Comparison of ENCODE assay signal across 8 cellular contexts in genomic region chr17:11598274-11599221, GRCh38. TPM values are rescaled to one million over a fixed set of nuclear protein-coding genes. Genes with fewer than 3 reads are reported as not detected.
DNase-seq lines count a peak whose midpoint lies in the region; ATAC-seq and TF ChIP-seq lines count a peak whose summit lies in the region.

Gene DNAH9 (plus strand): TSS chr17:11598470. CDS start chr17:11598499, 29 bp downstream.

- no peak within 1 kb of the TSS for H3K9ac ChIP-seq in mammary epithelial cell (ENCODE audit: insufficient read depth, low read length)

- H2AFZ ChIP-seq in mammary epithelial cell (ENCODE audit: low read depth, low read length), result peak within 1 kb of the TSS; percentile 26

- no peak for TF ChIP-seq POLR2A in sigmoid colon (IDR thresholded peaks at IDR 0.05)

- no peak for TF ChIP-seq EP300 in sigmoid colon (IDR thresholded peaks at IDR 0.05)

- H3K27ac ChIP-seq in mammary epithelial cell (ENCODE audit: insufficient read depth, low read depth, low read length), result no peak within 1 kb of the TSS
- H3K27ac ChIP-seq in sigmoid colon, result peak within 1 kb of the TSS; percentile 68 to 85 (median 82)

- H3K27me3 ChIP-seq in mammary epithelial cell (ENCODE audit: insufficient read depth, low read length) (no peaks in the 10 kb centered on the region), sigmoid colon (no peaks in the 10 kb centered on the region)

- ATAC-seq in HG03095 (IDR thresholded peaks at IDR 0.05; ENCODE audit: unreplicated experiment) (no peak), GM19452 (IDR thresholded peaks at IDR 0.05; ENCODE audit: unreplicated experiment) (no peak), HG03442 (IDR thresholded peaks at IDR 0.05; ENCODE audit: unreplicated experiment) (no peak)

- intact Hi-C loops in mammary epithelial cell (cut with micrococcal nuclease) (no loop called here), sigmoid colon (cut with DNase I) (no loop called here)

- CTCF ChIA-PET in mammary epithelial cell (lab: Charles Lee; ENCODE audit: low non-redundant PET), result no interaction called here

- in situ Hi-C loops in mammary epithelial cell (cut with MboI; ENCODE audit: low sequenced_read_pairs in 2 of 2), result loop anchor here in 1 of 2 donors (25.0 kb wide), 1 partner anchor 89 kb away; no protein-coding TSS in a partner anchor

- dilution Hi-C loops in mammary epithelial cell (cut with HindIII; ENCODE audit: low sequenced_read_pairs), result no loop called here

- H4K20me1 ChIP-seq in mammary epithelial cell (ENCODE audit: insufficient read depth, low read length), result no peaks in the 10 kb centered on the region

- no peak for TF ChIP-seq CTCF in mammary epithelial cell (conservative IDR thresholded peaks at IDR 0.05 in 1 of 2, IDR thresholded peaks at IDR 0.05 in 1 of 2; ENCODE audit: extremely low read depth in 1 of 2, insufficient read depth in 1 of 2, low read depth in 1 of 2, low read length in 2 of 2)
- no peak for TF ChIP-seq CTCF in sigmoid colon (IDR thresholded peaks at IDR 0.05)

- H3K79me2 ChIP-seq in mammary epithelial cell (ENCODE audit: insufficient read depth, low read length), result no peaks in the 10 kb centered on the region

- H3K4me3 ChIP-seq in mammary epithelial cell (replicated peaks in 1 of 3; ENCODE audit: insufficient read depth in 1 of 3, low read depth in 2 of 3, low read length in 3 of 3) (no peak within 1 kb of the TSS), sigmoid colon (peak within 1 kb of the TSS; percentile 33 to 78 (median 60))

- H3K36me3 ChIP-seq in mammary epithelial cell (ENCODE audit: insufficient read depth, low read length), result no peaks in the 10 kb centered on the region
- no peaks in the 10 kb centered on the region for H3K36me3 ChIP-seq in sigmoid colon

- DNase-seq in COLO829 (ENCODE audit: low spot score) (peak; percentile 74), NCI-H2029 (lab: John Stamatoyannopoulos, UW) (peak; percentile 46), mammary epithelial cell (peak; percentile 17), iPS-NIHi11 (ENCODE audit: low spot score) (peak; percentile 92), sigmoid colon (peak; percentile 97)

- 9% methylated on average over 29 of the region's 84 CpGs for WGBS in mammary epithelial cell (ENCODE audit: low coverage, missing lambda C conversion rate)
- 3 to 6% methylated on average over 84 of the region's 84 CpGs for WGBS in sigmoid colon, 2 donors

- H3K4me1 ChIP-seq in mammary epithelial cell (ENCODE audit: insufficient read depth, low read length), result no peaks in the 10 kb centered on the region
- peaks cover 0 to 16% (median 10%) of the 10 kb centered on the region in 4 donors for H3K4me1 ChIP-seq in sigmoid colon

- peaks cover 3% of the 10 kb centered on the region for H3K9me3 ChIP-seq in mammary epithelial cell (replicated peaks; ENCODE audit: insufficient read depth, low read length)
- no peaks in the 10 kb centered on the region for H3K9me3 ChIP-seq in sigmoid colon

- no TSS peak for BruUV-seq in mammary epithelial cell (replicated peaks; lab: Mats Ljungman, UMichigan)

- H3K4me2 ChIP-seq in mammary epithelial cell (ENCODE audit: insufficient read depth, low read depth, low read length), result peak within 1 kb of the TSS; percentile 23

RNA-seq across cellular contexts. Expression of gene DNAH9, which starts in this region (rescaled TPM):
- under 1 TPM; under 0.01 to 0.12 TPM for total RNA-seq in mammary epithelial cell
- 0.10 TPM for polyA plus RNA-seq in mammary epithelial cell
- polyA minus RNA-seq in mammary epithelial cell, result not detected
- under 1 TPM in 3 of 4 donors, not detected in 1; under 0.01 to 0.55 (median 0.27) TPM for total RNA-seq in sigmoid colon
- 1 to 10 TPM in 1 of 3 donors, under 1 TPM in 1, not detected in 1; 0.16 to 3.0 TPM for polyA plus RNA-seq in sigmoid colon

Comparison
In these comparisons a context has a peak if more than half of its experiments do, and no peak if none do; other contexts are left out.
1. Peak in DNase-seq and H3K4me2 ChIP-seq in mammary epithelial cell; RNA of the gene not detected or under 1 TPM.
2. DNase-seq: peak in every context shown above with its lines; median percentile 97 in sigmoid colon; 92 in iPS-NIHi11; 74 in COLO829; 46 in NCI-H2029; 17 in mammary epithelial cell.
3. H3K4me3 ChIP-seq: peak in sigmoid colon (4 of 4); none in mammary epithelial cell (0 of 3).